32 cellular contexts compared by ENCODE assay signal in the genomic region with DNA sequence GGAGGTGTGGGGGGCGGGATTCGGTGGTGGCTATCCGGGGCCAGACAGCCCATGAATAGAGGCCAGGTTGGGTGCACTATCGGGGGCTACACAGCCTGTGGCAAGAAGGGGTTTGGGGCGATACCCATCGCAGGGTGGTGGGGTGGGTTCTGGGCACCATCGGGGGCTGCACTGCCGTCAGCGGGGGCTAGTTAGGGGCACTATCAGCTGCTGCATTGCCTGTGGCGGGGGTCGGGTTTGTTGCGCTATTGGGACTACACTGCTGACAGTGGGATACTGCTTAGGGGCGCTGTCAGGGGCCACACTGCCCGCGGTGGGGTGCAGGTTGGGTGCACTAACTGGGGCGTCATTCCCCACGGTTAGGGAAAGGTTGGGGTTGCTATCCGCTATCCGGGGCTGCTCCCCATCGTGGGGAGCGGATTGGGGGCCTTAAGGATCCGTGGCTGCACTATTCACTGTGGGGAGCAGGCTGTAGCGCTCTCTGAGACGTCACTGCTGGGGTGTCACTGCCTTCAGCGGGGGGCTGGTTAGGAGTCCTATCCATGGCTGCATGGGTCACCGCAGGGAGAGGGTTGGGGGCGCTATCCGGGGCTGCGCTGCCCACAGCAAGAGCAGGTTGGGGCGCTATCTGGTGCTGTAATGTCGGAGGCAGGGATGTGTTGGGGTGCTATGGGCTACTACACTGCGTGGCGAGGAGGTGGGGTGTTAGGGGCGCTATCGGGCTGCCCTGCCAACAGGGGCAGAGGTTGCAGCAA.
"Had no signal": no experiment of that assay in that cellular context is flagged by ENCODE, and none has a peak within 500 bp of the region (broad histone marks: within the 10 kb centered on the region; RNA-seq: fewer than 3 reads in every experiment).

No MANE protein-coding gene starts in this region.

- H3K9me3 ChIP-seq: adrenal gland, ascending aorta, colonic mucosa had no signal

- ATAC-seq: activated CD4-positive, alpha-beta T cell treated with anti-CD3 and anti-CD28 coated beads for 36 hours; activated CD8-positive, alpha-beta T cell treated with anti-CD3 and anti-CD28 coated beads for 36 hours; activated naive CD8-positive, alpha-beta T cell treated with anti-CD3 and anti-CD28 coated beads, Interleukin-2, amount 50 U/mL, for 24 hours had no signal

- H3K27ac Mint-ChIP-seq: activated CD4-positive, alpha-beta T cell treated with anti-CD3 and anti-CD28 coated beads for 36 hours; activated CD8-positive, alpha-beta T cell treated with anti-CD3 and anti-CD28 coated beads for 36 hours; activated naive CD4-positive, alpha-beta T cell treated with anti-CD3 and anti-CD28 coated beads for 36 hours; activated naive CD4-positive, alpha-beta T cell treated with anti-CD3 and anti-CD28 coated beads, Interleukin-2, amount 50 U/mL, for 24 hours; activated naive CD8-positive, alpha-beta T cell treated with anti-CD3 and anti-CD28 coated beads for 36 hours; activated naive CD8-positive, alpha-beta T cell treated with anti-CD3 and anti-CD28 coated beads, Interleukin-2, amount 50 U/mL, for 24 hours; activated T-helper 1 cell treated with anti-CD3 and anti-CD28 coated beads, Interleukin-12 subunit alpha, Interleukin-12 subunit beta, Interleukin-2, Interleukin-4 antibody, amounts not matched to agents 30 ng/mL and 10 ng/mL and 1 ng/mL, durations not matched to agents 14 hours and 24 hours and 36 hours; activated T-helper 2 cell treated with anti-CD3 and anti-CD28 coated beads, Interferon-gamma antibody, Interleukin-2, Interleukin-4, amounts not matched to agents 10 μg/mL and 5 μg/mL and 100 μg/mL, durations not matched to agents 14 hours and 24 hours and 36 hours had no signal

- H3K4me3 ChIP-seq: adrenal gland, ascending aorta, breast epithelium, cardiac muscle cell, colonic mucosa had no signal

- H3K27me3 Mint-ChIP-seq: activated CD4-positive, alpha-beta T cell treated with anti-CD3 and anti-CD28 coated beads for 36 hours; activated CD8-positive, alpha-beta T cell treated with anti-CD3 and anti-CD28 coated beads for 36 hours; activated naive CD4-positive, alpha-beta T cell treated with anti-CD3 and anti-CD28 coated beads, Interleukin-2, amount 50 U/mL, for 24 hours; activated naive CD8-positive, alpha-beta T cell treated with anti-CD3 and anti-CD28 coated beads, Interleukin-2, amount 50 U/mL, for 24 hours had no signal

- H3K9me3 Mint-ChIP-seq: activated CD8-positive, alpha-beta T cell treated with anti-CD3 and anti-CD28 coated beads for 36 hours; activated naive CD4-positive, alpha-beta T cell treated with anti-CD3 and anti-CD28 coated beads for 36 hours; activated naive CD4-positive, alpha-beta T cell treated with anti-CD3 and anti-CD28 coated beads, Interleukin-2, amount 50 U/mL, for 24 hours; activated naive CD8-positive, alpha-beta T cell treated with anti-CD3 and anti-CD28 coated beads for 36 hours; activated T-helper 1 cell treated with anti-CD3 and anti-CD28 coated beads, Interleukin-12 subunit alpha, Interleukin-12 subunit beta, Interleukin-2, Interleukin-4 antibody, amounts not matched to agents 30 ng/mL and 10 ng/mL and 1 ng/mL, durations not matched to agents 14 hours and 24 hours and 36 hours; activated T-helper 2 cell treated with anti-CD3 and anti-CD28 coated beads, Interferon-gamma antibody, Interleukin-2, Interleukin-4, amounts not matched to agents 10 μg/mL and 5 μg/mL and 100 μg/mL, durations not matched to agents 14 hours and 24 hours and 36 hours had no signal

- H3K27me3 ChIP-seq: adrenal gland, ascending aorta, breast epithelium, colonic mucosa had no signal

- H3K36me3 Mint-ChIP-seq: activated naive CD4-positive, alpha-beta T cell treated with anti-CD3 and anti-CD28 coated beads, Interleukin-2, amount 50 U/mL, for 24 hours; activated naive CD8-positive, alpha-beta T cell treated with anti-CD3 and anti-CD28 coated beads for 36 hours; brain had no signal

- DNase-seq: activated CD4-positive, alpha-beta T cell treated with anti-CD3 and anti-CD28 coated beads for 36 hours; activated CD4-positive, alpha-beta T cell treated with anti-CD3 and anti-CD28 coated beads, Interleukin-2, amount 50 U/mL, for 1 hour; activated CD4-positive, alpha-beta T cell treated with anti-CD3 and anti-CD28 coated beads, Interleukin-2, amount 50 U/mL, for 48 hours; activated CD4-positive, CD25-positive, alpha-beta regulatory T cell; activated CD4-positive, CD25-positive, alpha-beta regulatory T cell treated with anti-CD3 and anti-CD28 coated beads, Interleukin-2, amount 50 U/mL, for 72 hours; activated CD8-positive, alpha-beta memory T cell treated with anti-CD3 and anti-CD28 coated beads for 24 hours; activated CD8-positive, alpha-beta T cell treated with anti-CD3 and anti-CD28 coated beads for 36 hours; activated effector memory CD4-positive, alpha-beta T cell treated with anti-CD3 and anti-CD28 coated beads, Interleukin-2, amount 50 U/mL, for 16 hours; activated naive CD4-positive, alpha-beta T cell treated with anti-CD3 and anti-CD28 coated beads for 36 hours; activated naive CD8-positive, alpha-beta T cell treated with anti-CD3 and anti-CD28 coated beads for 36 hours; activated naive CD8-positive, alpha-beta T cell treated with anti-CD3 and anti-CD28 coated beads, Interleukin-2, amount 50 U/mL, for 24 hours; activated T-cell treated with anti-CD3 and anti-CD28 coated beads, Interleukin-2, amount 50 U/mL, for 1 hour; activated T-cell treated with anti-CD3 and anti-CD28 coated beads, Interleukin-2, amount 50 U/mL, for 48 hours; adrenal gland; amygdala; central memory CD4-positive, alpha-beta T cell; cerebellar nuclear complex; colonic mucosa; effector CD8-positive, alpha-beta T cell; foreskin fibroblast; T-helper 2 cell had no signal

- H3K4me1 Mint-ChIP-seq: activated CD4-positive, alpha-beta T cell treated with anti-CD3 and anti-CD28 coated beads for 36 hours; activated naive CD4-positive, alpha-beta T cell treated with anti-CD3 and anti-CD28 coated beads, Interleukin-2, amount 50 U/mL, for 24 hours; activated naive CD8-positive, alpha-beta T cell treated with anti-CD3 and anti-CD28 coated beads for 36 hours; activated naive CD8-positive, alpha-beta T cell treated with anti-CD3 and anti-CD28 coated beads, Interleukin-2, amount 50 U/mL, for 24 hours; brain had no signal

- H3K4me3 Mint-ChIP-seq: activated CD4-positive, alpha-beta T cell treated with anti-CD3 and anti-CD28 coated beads for 36 hours; activated CD8-positive, alpha-beta T cell treated with anti-CD3 and anti-CD28 coated beads for 36 hours; activated naive CD4-positive, alpha-beta T cell treated with anti-CD3 and anti-CD28 coated beads for 36 hours; activated naive CD4-positive, alpha-beta T cell treated with anti-CD3 and anti-CD28 coated beads, Interleukin-2, amount 50 U/mL, for 24 hours; activated naive CD8-positive, alpha-beta T cell treated with anti-CD3 and anti-CD28 coated beads for 36 hours; activated naive CD8-positive, alpha-beta T cell treated with anti-CD3 and anti-CD28 coated beads, Interleukin-2, amount 50 U/mL, for 24 hours; activated T-helper 1 cell treated with anti-CD3 and anti-CD28 coated beads, Interleukin-12 subunit alpha, Interleukin-12 subunit beta, Interleukin-2, Interleukin-4 antibody, amounts not matched to agents 30 ng/mL and 10 ng/mL and 1 ng/mL, durations not matched to agents 14 hours and 24 hours and 36 hours; brain had no signal

- FAIRE-seq: endometrium, endothelial cell of umbilical vein, frontal cortex had no signal

- H3K4me1 ChIP-seq: adrenal gland, ascending aorta, breast epithelium, colonic mucosa had no signal

- H3K27ac ChIP-seq: adrenal gland, ascending aorta, breast epithelium, cardiac muscle cell, colonic mucosa, epithelial cell of prostate had no signal

- H3K36me3 ChIP-seq: adrenal gland, ascending aorta, breast epithelium, cardiac muscle cell, colonic mucosa had no signal
